Comparison of ENCODE assay signal across 10 cellular contexts in the genomic region with DNA sequence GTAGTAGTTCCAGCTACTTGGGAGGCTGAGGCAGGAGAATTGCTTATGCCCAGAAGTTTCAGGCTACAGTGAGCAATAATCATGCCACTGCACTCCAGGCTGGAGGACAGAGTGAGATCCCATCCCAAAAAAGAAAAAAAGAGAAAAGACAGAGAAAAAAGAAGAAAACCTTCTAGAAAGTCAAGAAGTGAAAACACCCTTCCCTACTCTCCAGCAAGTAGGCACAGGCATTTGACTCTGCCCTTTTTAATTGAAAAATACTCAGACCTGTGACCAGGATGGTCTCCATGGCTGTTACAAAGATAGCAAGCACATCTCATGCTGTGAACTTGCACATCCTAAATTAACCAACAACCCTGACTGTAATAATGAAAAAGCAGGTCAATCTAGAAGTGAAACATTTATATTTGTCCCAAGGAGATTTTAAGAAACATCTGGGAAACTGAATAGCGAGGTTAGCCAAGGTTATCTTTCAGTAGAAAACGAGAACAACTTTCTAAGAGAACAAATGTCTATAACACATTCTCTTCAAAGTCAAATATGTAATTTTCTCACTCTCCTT. TPM values are rescaled to one million over a fixed set of nuclear protein-coding genes. Genes with fewer than 3 reads are reported as not detected.
A peak's percentile ranks its signal among the peaks of the same experiment; 100 is the strongest.
DNase-seq lines count a peak whose midpoint lies in the region; ATAC-seq, FAIRE-seq and TF ChIP-seq lines count a peak whose summit lies in the region.
"Had no signal": no experiment of that assay in that cellular context is flagged by ENCODE, and none has a peak within 500 bp of the region (broad histone marks: within the 10 kb centered on the region; RNA-seq: fewer than 3 reads in every experiment).

No MANE protein-coding gene starts in this region.

- no peak for FAIRE-seq in small intestine (lab: Jason Lieb, UNC)
- FAIRE-seq: A204.1 had no signal

- H3K27ac ChIP-seq in tibial nerve = peak overlapping the region in 2 of 4 donors; percentile 84 to 91
- no peak overlapping the region for H3K27ac ChIP-seq in small intestine (ENCODE audit: low read depth in 1 of 2, low read length in 1 of 2)

- H3K4me3 ChIP-seq in fibroblast of pulmonary artery (replicated peaks; ENCODE audit: low read depth, low read length) = peak overlapping the region; percentile 91
- peak overlapping the region; percentile 44 to 90 (median 55) for H3K4me3 ChIP-seq in tibial nerve
- H3K4me3 ChIP-seq in small intestine (ENCODE audit: low read depth in 1 of 2, low read length in 2 of 2) = no peak overlapping the region

- DNase-seq in T-helper 1 cell = no peak
- DNase-seq in fibroblast of pulmonary artery (ENCODE audit: low read depth) = no peak
- DNase-seq in tibial nerve (ENCODE audit: low spot score in 2 of 2) = no peak
- DNase-seq in C1 segment of cervical spinal cord (lab: John Stamatoyannopoulos, UW) = no peak
- DNase-seq in AG08396 (ENCODE audit: low spot score) = no peak
- DNase-seq in small intestine = no peak
- DNase-seq: central memory CD4-positive, alpha-beta T cell had no signal

- no peaks in the 10 kb centered on the region for H3K36me3 ChIP-seq in tibial nerve
- H3K36me3 ChIP-seq in small intestine (ENCODE audit: control insufficient read depth in 2 of 2, insufficient read depth in 2 of 2, low read length in 2 of 2) = no peaks in the 10 kb centered on the region

- TF ChIP-seq CTCF in fibroblast of pulmonary artery (IDR thresholded peaks at IDR 0.05; ENCODE audit: low read length, missing control alignments) (no peak), tibial nerve (IDR thresholded peaks at IDR 0.05) (no peak)

- H3K9me3 ChIP-seq in tibial nerve = peaks cover 0 to 5% (median 0%) of the 10 kb centered on the region in 4 donors
- H3K9me3 ChIP-seq in small intestine (ENCODE audit: control insufficient read depth, low read depth) = no peaks in the 10 kb centered on the region

- H3K9me3 Mint-ChIP-seq in T-helper 1 cell treated with Interleukin-12 subunit alpha and Interleukin-12 subunit beta and Interleukin-4 antibody, amounts not matched to agents 30 μg/mL and 1 μg/mL, for 36 hours = no peaks in the 10 kb centered on the region

- H3K4me1 Mint-ChIP-seq in T-helper 1 cell treated with Interleukin-12 subunit alpha and Interleukin-12 subunit beta and Interleukin-4 antibody, amounts not matched to agents 30 μg/mL and 1 μg/mL, for 36 hours (ENCODE audit: low read depth) = peaks cover 11% of the 10 kb centered on the region

- H3K27ac Mint-ChIP-seq in T-helper 1 cell treated with Interleukin-12 subunit alpha and Interleukin-12 subunit beta and Interleukin-4 antibody, amounts not matched to agents 30 μg/mL and 1 μg/mL, for 36 hours = peak overlapping the region; percentile 20

- H3K27me3 ChIP-seq in tibial nerve (no peaks in the 10 kb centered on the region), small intestine (ENCODE audit: control insufficient read depth in 2 of 2, insufficient read depth in 2 of 2, low read length in 2 of 2) (peaks cover 10 to 14% of the 10 kb centered on the region in 2 donors)

- peak overlapping the region; percentile 46 for H3K4me3 Mint-ChIP-seq in T-helper 1 cell treated with Interleukin-12 subunit alpha and Interleukin-12 subunit beta and Interleukin-4 antibody, amounts not matched to agents 30 μg/mL and 1 μg/mL, for 36 hours

- no peaks in the 10 kb centered on the region for H3K36me3 Mint-ChIP-seq in T-helper 1 cell treated with Interleukin-12 subunit alpha and Interleukin-12 subunit beta and Interleukin-4 antibody, amounts not matched to agents 30 μg/mL and 1 μg/mL, for 36 hours (ENCODE audit: low read depth)

- ATAC-seq in HG03460 (IDR thresholded peaks at IDR 0.05; ENCODE audit: unreplicated experiment) = peak; percentile 26

- WGBS in tibial nerve, 2 donors = 56 to 60% methylated on average over 2 of the region's 2 CpGs
- 48 to 58% (median 49%) methylated on average over 2 of the region's 2 CpGs for WGBS in small intestine, 3 donors

- no peak for TF ChIP-seq EP300 in tibial nerve (IDR thresholded peaks at IDR 0.05)

- TF ChIP-seq POLR2A in tibial nerve (IDR thresholded peaks at IDR 0.05) = no peak

- H3K27me3 Mint-ChIP-seq in T-helper 1 cell treated with Interleukin-12 subunit alpha and Interleukin-12 subunit beta and Interleukin-4 antibody, amounts not matched to agents 30 μg/mL and 1 μg/mL, for 36 hours (ENCODE audit: low read depth) = peaks cover 57% of the 10 kb centered on the region

- peaks cover 0 to 36% (median 1%) of the 10 kb centered on the region in 4 donors for H3K4me1 ChIP-seq in tibial nerve
- H3K4me1 ChIP-seq in small intestine (ENCODE audit: control insufficient read depth in 2 of 2, insufficient read depth in 1 of 2, low read depth in 1 of 2, low read length in 1 of 2) = no peaks in the 10 kb centered on the region

RNA-seq across cellular contexts. Expression of a gene that starts 2.0 kb away (rescaled TPM):
- 100 to 1,000 TPM; 111 to 207 (median 144) TPM for total RNA-seq in tibial nerve
- 10 to 100 TPM in 1 of 3 donors, 1 to 10 TPM in 2; 1.1 to 11.4 (median 1.1) TPM for polyA plus RNA-seq in small intestine

Comparison
In these comparisons a context has a peak if more than half of its experiments do, and no peak if none do; other contexts are left out.
1. H3K4me3 ChIP-seq: peak in fibroblast of pulmonary artery (single experiment) and tibial nerve (4 of 4); none in small intestine (0 of 2).